In genomic region chr18:13455960-13456471, GRCh38 we compare ENCODE assay signal across 10 cellular contexts.
DNase-seq lines count a peak whose midpoint lies in the region; ATAC-seq lines count a peak whose summit lies in the region.
"Had no signal": no experiment of that assay in that cellular context is flagged by ENCODE, and none has a peak within 500 bp of the region (broad histone marks: within the 10 kb centered on the region; RNA-seq: fewer than 3 reads in every experiment).

No MANE protein-coding gene starts in this region.

- peak; percentile 9 for DNase-seq in NCI-H2107 treated with DMSO at 0.1 percent for 48 hours (lab: John Stamatoyannopoulos, UW; ENCODE audit: unreplicated experiment)
- no peak for DNase-seq in NCI-H2107 (lab: John Stamatoyannopoulos, UW)
- DNase-seq in activated T-helper 1 cell treated with Interleukin-2 at 50 U/mL for 16 hours (ENCODE audit: low read depth), result peak; percentile 21
- peak; percentile 42 for DNase-seq in stimulated activated CD4-positive, alpha-beta T cell treated with anti-CD3 and anti-CD28 coated beads, Interleukin-4, amount 100 ng/mL, for 24 hours
- no peak for DNase-seq in globus pallidus (ENCODE audit: low spot score)
- DNase-seq in NCI-H748 (lab: John Stamatoyannopoulos, UW; ENCODE audit: unreplicated experiment), result no peak
- no peak for DNase-seq in hippocampal formation (lab: John Stamatoyannopoulos, UW)
- DNase-seq: H7, PC-9 had no signal

- peak; percentile 70 for ATAC-seq in HG02938 (IDR thresholded peaks at IDR 0.05; ENCODE audit: unreplicated experiment)

Comparison
In these comparisons a context has a peak if more than half of its experiments do, and no peak if none do; other contexts are left out.
1. DNase-seq: peak in NCI-H2107 treated with DMSO at 0.1 percent for 48 hours (single experiment), activated T-helper 1 cell treated with Interleukin-2 at 50 U/mL for 16 hours (single experiment) and stimulated activated CD4-positive, alpha-beta T cell treated with anti-CD3 and anti-CD28 coated beads, Interleukin-4, amount 100 ng/mL, for 24 hours (single experiment); none in NCI-H2107 (single experiment), globus pallidus (single experiment), NCI-H748 (single experiment) and hippocampal formation (0 of 2).